Comparison of ENCODE assay signal across 10 cellular contexts in the genomic region with DNA sequence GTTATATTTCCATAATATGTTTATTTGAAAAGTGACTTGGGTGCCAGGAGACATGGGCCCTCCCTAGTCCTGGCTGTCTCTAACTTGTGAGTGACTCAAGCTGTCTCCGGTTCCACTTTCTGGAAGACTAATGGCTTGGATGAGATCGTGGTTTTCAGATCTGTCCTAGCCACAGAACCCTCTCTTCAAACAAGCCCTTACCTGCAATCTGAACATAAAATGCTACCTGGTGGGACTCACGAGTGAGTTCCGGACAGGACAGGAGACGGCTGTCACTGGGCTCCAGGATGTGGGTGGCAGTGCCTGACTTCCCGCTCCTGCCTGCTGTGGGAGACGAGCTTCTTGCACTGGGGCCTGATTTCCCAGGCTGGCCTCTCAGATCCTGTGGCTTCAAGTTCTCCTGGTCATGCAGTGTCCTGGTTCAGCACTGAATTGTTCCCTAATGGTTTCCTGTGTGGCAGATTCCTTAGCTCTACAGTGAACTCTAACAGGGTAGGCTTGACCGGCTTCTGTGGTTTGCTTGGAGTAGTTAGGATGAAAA. TPM values are rescaled to one million over a fixed set of nuclear protein-coding genes. Genes with fewer than 3 reads are reported as not detected.
DNase-seq lines count a peak whose midpoint lies in the region; ATAC-seq, FAIRE-seq and TF ChIP-seq lines count a peak whose summit lies in the region.
"Had no signal": no experiment of that assay in that cellular context is flagged by ENCODE, and none has a peak within 500 bp of the region (broad histone marks: within the 10 kb centered on the region; RNA-seq: fewer than 3 reads in every experiment).

No MANE protein-coding gene starts in this region.

- peaks cover 74 to 85% (median 76%) of the 10 kb centered on the region in 3 donors for H3K4me1 ChIP-seq in skeletal muscle tissue (ENCODE audit: control insufficient read depth in 3 of 3, insufficient read depth in 3 of 3, low read length in 3 of 3)

- H3K27ac ChIP-seq in skeletal muscle tissue (ENCODE audit: low read depth, low read length) = peak overlapping the region; percentile 92
- H3K27ac ChIP-seq: SK-N-MC had no signal

- no peak overlapping the region for H3K27ac Mint-ChIP-seq in Calu3 (ENCODE audit: unreplicated experiment)

- peak overlapping the region in 2 of 3 donors; percentile 26 to 35 for H3K4me3 ChIP-seq in skeletal muscle tissue (ENCODE audit: low read length in 3 of 3)
- H3K4me3 ChIP-seq: SK-N-MC had no signal

- CTCF ChIA-PET in Calu3 (lab: Charles Lee) = no interaction called here

- BruUV-seq in Calu3 (replicated peaks; lab: Mats Ljungman, UMichigan) = no TSS peak

- no peaks in the 10 kb centered on the region for H3K9me3 ChIP-seq in skeletal muscle tissue (ENCODE audit: control insufficient read depth in 3 of 3, low read length in 3 of 3)

- no peaks in the 10 kb centered on the region for H3K9me3 Mint-ChIP-seq in Calu3 (ENCODE audit: low read depth, unreplicated experiment)

- H3K27me3 ChIP-seq in skeletal muscle tissue (ENCODE audit: control insufficient read depth in 3 of 3, insufficient read depth in 3 of 3, low read length in 3 of 3) = no peaks in the 10 kb centered on the region

- no peak for TF ChIP-seq CTCF in Calu3 (IDR thresholded peaks at IDR 0.05; ENCODE audit: unreplicated experiment)

- H3K4me1 Mint-ChIP-seq in Calu3 (ENCODE audit: low read depth, unreplicated experiment) = peaks cover 8% of the 10 kb centered on the region

- intact Hi-C loops in Calu3 (cut with micrococcal nuclease; ENCODE audit: unreplicated experiment) = no loop called here

- peaks cover 16% of the 10 kb centered on the region for H3K36me3 Mint-ChIP-seq in Calu3 (ENCODE audit: insufficient read depth, unreplicated experiment)

- no peak for ATAC-seq in GM18517 (IDR thresholded peaks at IDR 0.05; ENCODE audit: unreplicated experiment)

- no peak overlapping the region for H3K4me3 Mint-ChIP-seq in Calu3 (ENCODE audit: low read depth, unreplicated experiment)

- no peak for TF ChIP-seq POLR2A in GM12891 (IDR thresholded peaks at IDR 0.05; ENCODE audit: low read depth, low read length)

- peak; percentile 41 for FAIRE-seq in GM12891 (lab: Jason Lieb, UNC)
- FAIRE-seq: G401.6 had no signal

- H3K36me3 ChIP-seq in skeletal muscle tissue (ENCODE audit: control insufficient read depth in 3 of 3, insufficient read depth in 3 of 3, low read length in 3 of 3) = no peaks in the 10 kb centered on the region

- no peaks in the 10 kb centered on the region for H3K27me3 Mint-ChIP-seq in Calu3 (ENCODE audit: unreplicated experiment)

- H3K9ac ChIP-seq in skeletal muscle tissue (ENCODE audit: low read depth in 1 of 3, low read length in 3 of 3) = peak overlapping the region; percentile 63 to 71 (median 64)

- DNase-seq in GM12891 (ENCODE audit: insufficient read length, low spot score) (no peak), UCSD-AML1 (lab: John Stamatoyannopoulos, UW; ENCODE audit: unreplicated experiment) (peak; percentile 64), fibroblast of gingiva (ENCODE audit: low read depth) (peak; percentile 54), NCI-H524 (lab: John Stamatoyannopoulos, UW) (no peak), Calu3 (no peak)
- no peak for DNase-seq in stimulated activated naive CD4-positive, alpha-beta T cell (lab: John Stamatoyannopoulos, UW)

TF ChIP-seq in GM12891, 5 proteins besides CTCF, POLR2A, EP300 and RAD21:
- TF ChIP-seq PAX5 (IDR thresholded peaks at IDR 0.05; ENCODE audit: insufficient read depth, low read length, severe bottlenecking) = no peak
- no peak for TF ChIP-seq TAF1 (IDR thresholded peaks at IDR 0.05; ENCODE audit: low read depth, low read length)
- no peak for TF ChIP-seq POLR2AphosphoS5 (IDR thresholded peaks at IDR 0.05; ENCODE audit: low read depth, low read length)
- no peak for TF ChIP-seq POU2F2 (IDR thresholded peaks at IDR 0.05; ENCODE audit: low read depth, low read length)
- TF ChIP-seq SPI1 (IDR thresholded peaks at IDR 0.05; ENCODE audit: low read depth, low read length) = no peak

RNA-seq across cellular contexts. Expression of gene PFKFB3, which starts 26.0 kb away (rescaled TPM):
- polyA plus RNA-seq in GM12891 (2012; ENCODE audit: low read depth, missing spikeins) = 26.1 TPM
- 9.9 TPM for total RNA-seq in skeletal muscle tissue
- 273 and 293 TPM in 2 replicates for total RNA-seq in Calu3 (2022)

Comparison
In these comparisons a context has a peak if more than half of its experiments do, and no peak if none do; other contexts are left out.
1. DNase-seq: peak in UCSD-AML1 (single experiment) and fibroblast of gingiva (single experiment); none in GM12891 (single experiment), NCI-H524 (0 of 2), stimulated activated naive CD4-positive, alpha-beta T cell (0 of 6) and Calu3 (single experiment).
2. RNA of gene PFKFB3, which starts 26.0 kb away (total RNA-seq): 273 to 293 TPM in Calu3; 9.9 TPM in skeletal muscle tissue (single experiment); every median in the first group is over 10 times any median in the second.